Comparison of ENCODE assay signal across 9 cellular contexts in genomic region chr18:66495844-66496243, GRCh38.
DNase-seq lines count a peak whose midpoint lies in the region; ATAC-seq and TF ChIP-seq lines count a peak whose summit lies in the region.
"Had no signal": no experiment of that assay in that cellular context is flagged by ENCODE, and none has a peak within 500 bp of the region (broad histone marks: within the 10 kb centered on the region; RNA-seq: fewer than 3 reads in every experiment).

No MANE protein-coding gene starts in this region.

- no peak overlapping the region for H3K27ac Mint-ChIP-seq in T-helper 17 cell
- H3K27ac Mint-ChIP-seq: activated naive CD4-positive, alpha-beta T cell treated with anti-CD3 and anti-CD28 coated beads, Interleukin-2, amount 50 U/mL, for 72 hours had no signal

- TF ChIP-seq CTCF in MM.1S (IDR thresholded peaks at IDR 0.05; ENCODE audit: low read length) = peak; percentile 72

- ATAC-seq in GM19351 (IDR thresholded peaks at IDR 0.05; ENCODE audit: unreplicated experiment) (peak; percentile 66), GM18861 (IDR thresholded peaks at IDR 0.05; ENCODE audit: unreplicated experiment) (no peak), T-helper 17 cell (no peak)

- no peaks in the 10 kb centered on the region for H3K9me3 ChIP-seq in MM.1S (replicated peaks; ENCODE audit: insufficient read depth, low read length)
- H3K9me3 ChIP-seq in T-helper 17 cell (ENCODE audit: control insufficient read depth, low read length, poor library complexity, severe bottlenecking) = no peaks in the 10 kb centered on the region

- no peak overlapping the region for H3K27ac ChIP-seq in MM.1S (ENCODE audit: low read length)

- no peak overlapping the region for H2AFZ ChIP-seq in MM.1S (ENCODE audit: low read length)

- H3K4me3 Mint-ChIP-seq in T-helper 17 cell = no peak overlapping the region

- H3K27me3 ChIP-seq in MM.1S (replicated peaks; ENCODE audit: insufficient read depth, low read length) = no peaks in the 10 kb centered on the region

- H3K27me3 Mint-ChIP-seq in T-helper 17 cell = no peaks in the 10 kb centered on the region

- H3K9ac ChIP-seq in MM.1S (ENCODE audit: low read length) = no peak overlapping the region

- H3K4me2 ChIP-seq in MM.1S (ENCODE audit: low read depth, low read length) = no peak overlapping the region

- H4K20me1 ChIP-seq in MM.1S (ENCODE audit: insufficient read depth, low read length) = no peaks in the 10 kb centered on the region

- no peaks in the 10 kb centered on the region for H3F3A ChIP-seq in MM.1S (ENCODE audit: insufficient read depth, low read length)

- no peak overlapping the region for H3K4me3 ChIP-seq in MM.1S (ENCODE audit: low read length)

- H3K4me1 ChIP-seq in MM.1S (ENCODE audit: low read length) = no peaks in the 10 kb centered on the region

- H3K9me2 ChIP-seq in MM.1S (replicated peaks; ENCODE audit: insufficient read depth, low read length) = no peaks in the 10 kb centered on the region

- H3K36me3 ChIP-seq in MM.1S (replicated peaks; ENCODE audit: insufficient read depth, low read length) = no peaks in the 10 kb centered on the region

- no peaks in the 10 kb centered on the region for H3K79me2 ChIP-seq in MM.1S (ENCODE audit: low read length)

- DNase-seq in AML-193 (lab: John Stamatoyannopoulos, UW) (peak; percentile 41 to 57), MM.1S (peak; percentile 73), RPMI8226 (peak; percentile 77), foreskin melanocyte (peak; percentile 45), pons (ENCODE audit: low spot score) (peak; percentile 80), T-helper 17 cell (no peak)

- no peaks in the 10 kb centered on the region for H3K4me1 Mint-ChIP-seq in T-helper 17 cell

- no peaks in the 10 kb centered on the region for H3K36me3 Mint-ChIP-seq in T-helper 17 cell (ENCODE audit: low read depth)
- H3K36me3 Mint-ChIP-seq: activated naive CD4-positive, alpha-beta T cell treated with anti-CD3 and anti-CD28 coated beads, Interleukin-2, amount 50 U/mL, for 72 hours had no signal

Comparison
In these comparisons a context has a peak if more than half of its experiments do, and no peak if none do; other contexts are left out.
1. DNase-seq: peak in AML-193 (2 of 2), MM.1S (single experiment), RPMI8226 (single experiment), foreskin melanocyte (single experiment) and pons (single experiment); none in T-helper 17 cell (0 of 3).